ENCODE assay signal across 16 cellular contexts in genomic region chr11:84686726-84687125, GRCh38.
"Had no signal": no experiment of that assay in that cellular context is flagged by ENCODE, and none has a peak within 500 bp of the region (broad histone marks: within the 10 kb centered on the region; RNA-seq: fewer than 3 reads in every experiment).

No MANE protein-coding gene starts in this region.

- H3K4me1 ChIP-seq: ascending aorta, transverse colon had no signal

- H3K27ac ChIP-seq: ascending aorta, transverse colon had no signal

- ATAC-seq: left colon; mucosa of descending colon; natural killer cell; sciatic nerve; stimulated activated naive B cell treated with anti-CD40 and anti-IgM and Interleukin-4, amounts not matched to agents 10 μg/mL and 1 μg/mL and 100 μg/mL, for 72 hours had no signal

- H3K4me3 ChIP-seq: ascending aorta, mucosa of descending colon, transverse colon had no signal

- H3K9me3 ChIP-seq: ascending aorta, mucosa of descending colon, transverse colon had no signal

- H3K36me3 Mint-ChIP-seq: activated naive CD8-positive, alpha-beta T cell treated with anti-CD3 and anti-CD28 coated beads, Interleukin-2, amount 10 ng/mL, durations not matched to agents 7 days and 5 days; natural killer cell; stimulated activated naive B cell treated with anti-CD40 and anti-IgM and Interleukin-4, amounts not matched to agents 10 μg/mL and 1 μg/mL and 100 μg/mL, for 72 hours had no signal

- H3K27me3 Mint-ChIP-seq: activated CD4-positive, alpha-beta memory T cell treated with anti-CD3 and anti-CD28 coated beads, Interleukin-2, amount 10 ng/mL, durations not matched to agents 7 days and 5 days; progenitor cell of endocrine pancreas had no signal

- H3K27me3 ChIP-seq: ascending aorta, transverse colon had no signal

- DNase-seq: activated CD4-positive, alpha-beta memory T cell treated with anti-CD3 and anti-CD28 coated beads, Interleukin-2, amount 10 ng/mL, durations not matched to agents 7 days and 5 days; activated naive CD8-positive, alpha-beta T cell treated with anti-CD3 and anti-CD28 coated beads, Interleukin-2, amount 10 ng/mL, durations not matched to agents 7 days and 5 days; activated T-cell treated with anti-CD3 and anti-CD28 coated beads, Interleukin-2, amount 50 U/mL, for 48 hours; central memory CD4-positive, alpha-beta T cell; dermis blood vessel endothelial cell; erythroblast; left colon; mucosa of descending colon; natural killer cell; stimulated activated CD4-positive, alpha-beta T cell treated with anti-CD3 and anti-CD28 coated beads, Interleukin-2, amount 100 ng/mL, for 24 hours; stimulated activated naive B cell treated with anti-CD40 and anti-IgM and Interleukin-4, amounts not matched to agents 10 μg/mL and 1 μg/mL and 100 μg/mL, for 72 hours; substantia nigra; transverse colon had no signal

- H3K27ac Mint-ChIP-seq: activated CD4-positive, alpha-beta memory T cell treated with anti-CD3 and anti-CD28 coated beads, Interleukin-2, amount 10 ng/mL, durations not matched to agents 7 days and 5 days; activated naive CD8-positive, alpha-beta T cell treated with anti-CD3 and anti-CD28 coated beads, Interleukin-2, amount 10 ng/mL, durations not matched to agents 7 days and 5 days; natural killer cell; progenitor cell of endocrine pancreas; stimulated activated naive B cell treated with anti-CD40 and anti-IgM and Interleukin-4, amounts not matched to agents 10 μg/mL and 1 μg/mL and 100 μg/mL, for 72 hours had no signal

- H3K36me3 ChIP-seq: ascending aorta, transverse colon had no signal

- H3K9me3 Mint-ChIP-seq: activated naive CD8-positive, alpha-beta T cell treated with anti-CD3 and anti-CD28 coated beads, Interleukin-2, amount 10 ng/mL, durations not matched to agents 7 days and 5 days had no signal

- H3K4me1 Mint-ChIP-seq: activated CD4-positive, alpha-beta memory T cell treated with anti-CD3 and anti-CD28 coated beads, Interleukin-2, amount 10 ng/mL, durations not matched to agents 7 days and 5 days; activated naive CD8-positive, alpha-beta T cell treated with anti-CD3 and anti-CD28 coated beads, Interleukin-2, amount 10 ng/mL, durations not matched to agents 7 days and 5 days; natural killer cell; stimulated activated naive B cell treated with anti-CD40 and anti-IgM and Interleukin-4, amounts not matched to agents 10 μg/mL and 1 μg/mL and 100 μg/mL, for 72 hours had no signal

- H3K4me3 Mint-ChIP-seq: activated CD4-positive, alpha-beta memory T cell treated with anti-CD3 and anti-CD28 coated beads, Interleukin-2, amount 10 ng/mL, durations not matched to agents 7 days and 5 days; activated naive CD8-positive, alpha-beta T cell treated with anti-CD3 and anti-CD28 coated beads, Interleukin-2, amount 10 ng/mL, durations not matched to agents 7 days and 5 days; natural killer cell; stimulated activated naive B cell treated with anti-CD40 and anti-IgM and Interleukin-4, amounts not matched to agents 10 μg/mL and 1 μg/mL and 100 μg/mL, for 72 hours had no signal
